ENCODE assay signal across 9 cellular contexts in genomic region chrX:152958047-152958446, GRCh38. TPM values are rescaled to one million over a fixed set of nuclear protein-coding genes. Genes with fewer than 3 reads are reported as not detected.
DNase-seq lines count a peak whose midpoint lies in the region; ATAC-seq lines count a peak whose summit lies in the region.
"Had no signal": no experiment of that assay in that cellular context is flagged by ENCODE, and none has a peak within 500 bp of the region (broad histone marks: within the 10 kb centered on the region; RNA-seq: fewer than 3 reads in every experiment).

No MANE protein-coding gene starts in this region.

- peaks cover 0 to 18% (median 0%) of the 10 kb centered on the region in 11 experiments; a peak in 7 of 22 replicates for H4K20me1 ChIP-seq in BLaER1 treated with 17β-estradiol and CSF1 and Interleukin-3, amounts not matched to agents 10 nM and 100 nM

- no peaks in the 10 kb centered on the region for H3K9me3 Mint-ChIP-seq in activated naive CD4-positive, alpha-beta T cell treated with anti-CD3 and anti-CD28 coated beads, Interleukin-2, amount 50 U/mL, for 72 hours
- peaks cover 0 to 3% (median 0%) of the 10 kb centered on the region in 7 donors for H3K9me3 Mint-ChIP-seq in naive B cell

- H3K27ac Mint-ChIP-seq in activated naive CD4-positive, alpha-beta T cell treated with anti-CD3 and anti-CD28 coated beads, Interleukin-2, amount 50 U/mL, for 72 hours: peak overlapping the region; percentile 88 to 91
- H3K27ac Mint-ChIP-seq in naive B cell: peak overlapping the region in 4 of 6 donors; percentile 79 to 95 (median 88)

- H3K4me3 ChIP-seq in BLaER1 treated with 17β-estradiol and CSF1 and Interleukin-3, amounts not matched to agents 10 nM and 100 nM: peak overlapping the region; percentile 34 to 61 (median 49); a peak in 17 of 20 replicates

- peak overlapping the region; percentile 41 to 82 (median 70); a peak in 21 of 22 replicates for H3K27ac ChIP-seq in BLaER1 treated with 17β-estradiol and CSF1 and Interleukin-3, amounts not matched to agents 10 nM and 100 nM

- no peaks in the 10 kb centered on the region for H3K36me3 Mint-ChIP-seq in activated naive CD4-positive, alpha-beta T cell treated with anti-CD3 and anti-CD28 coated beads, Interleukin-2, amount 50 U/mL, for 72 hours
- H3K36me3 Mint-ChIP-seq in naive B cell: no peaks in the 10 kb centered on the region

- H3K9me3 ChIP-seq in BLaER1 treated with 17β-estradiol and CSF1 and Interleukin-3, amounts not matched to agents 10 nM and 100 nM (replicated peaks in 1 of 11): no peaks in the 10 kb centered on the region

- H3K4me3 Mint-ChIP-seq in naive B cell: peak overlapping the region in 7 of 8 donors; percentile 26 to 90 (median 78)

- peaks cover 6 to 10% (median 8%) of the 10 kb centered on the region in 10 experiments; a peak in 16 of 20 replicates for H3K4me1 ChIP-seq in BLaER1 treated with 17β-estradiol and CSF1 and Interleukin-3, amounts not matched to agents 10 nM and 100 nM

- H3K27me3 Mint-ChIP-seq in naive B cell: no peaks in the 10 kb centered on the region

- H3K27me3 ChIP-seq in BLaER1 treated with 17β-estradiol and CSF1 and Interleukin-3, amounts not matched to agents 10 nM and 100 nM: peaks cover 80 to 99% (median 97%) of the 10 kb centered on the region in 11 experiments

- peak overlapping the region; percentile 39 to 70 (median 58); a peak in 17 of 22 replicates for H3K9ac ChIP-seq in BLaER1 treated with 17β-estradiol and CSF1 and Interleukin-3, amounts not matched to agents 10 nM and 100 nM

- peak overlapping the region; percentile 47 to 77 (median 69) for H3K4me2 ChIP-seq in BLaER1 treated with 17β-estradiol and CSF1 and Interleukin-3, amounts not matched to agents 10 nM and 100 nM

- peaks cover 4 to 17% (median 9%) of the 10 kb centered on the region in 3 donors for H3K4me1 Mint-ChIP-seq in naive B cell

- no peak for DNase-seq in activated naive CD4-positive, alpha-beta T cell treated with anti-CD3 and anti-CD28 coated beads, Interleukin-2, amount 50 U/mL, for 72 hours (ENCODE audit: low spot score in 2 of 2)
- DNase-seq in naive B cell: peak; percentile 7
- DNase-seq in glomerular visceral epithelial cell (ENCODE audit: extremely low spot score): no peak
- DNase-seq in central memory CD4-positive, alpha-beta T cell: no peak
- no peak for DNase-seq in midbrain (lab: John Stamatoyannopoulos, UW)
- DNase-seq in activated CD4-positive, CD25-positive, alpha-beta regulatory T cell treated with anti-CD3 and anti-CD28 coated beads, Interleukin-2, amount 50 U/mL, for 72 hours: no peak

- ATAC-seq in HG03045 (IDR thresholded peaks at IDR 0.05; ENCODE audit: unreplicated experiment) (peak; percentile 13), naive B cell (ENCODE audit: low read depth in 2 of 2) (peak in 1 of 2 donors; percentile 20)
- peak in 1 of 2 donors; percentile 5 for ATAC-seq in activated naive CD4-positive, alpha-beta T cell treated with anti-CD3 and anti-CD28 coated beads, Interleukin-2, amount 50 U/mL, for 72 hours

- no peaks in the 10 kb centered on the region for H3K36me3 ChIP-seq in BLaER1 treated with 17β-estradiol and CSF1 and Interleukin-3, amounts not matched to agents 10 nM and 100 nM

RNA-seq across cellular contexts. Expression of gene PNMA5, which starts 35.9 kb away (rescaled TPM):
- total RNA-seq in activated naive CD4-positive, alpha-beta T cell treated with anti-CD3 and anti-CD28 coated beads, Interleukin-2, amount 50 U/mL, for 72 hours: not detected
- polyA plus RNA-seq in naive B cell (ENCODE audit: low read depth in 6 of 6): under 1 TPM in 3 of 6 donors, not detected in 3; 0.08 to 0.09 (median 0.08) TPM
- total RNA-seq: glomerular endothelial cell had no signal
